In genomic region chr14:56004323-56004722, GRCh38 we compare ENCODE assay signal across 13 cellular contexts.
A peak's percentile ranks its signal among the peaks of the same experiment; 100 is the strongest.
DNase-seq lines count a peak whose midpoint lies in the region; ATAC-seq and TF ChIP-seq lines count a peak whose summit lies in the region.
"Had no signal": no experiment of that assay in that cellular context is flagged by ENCODE, and none has a peak within 500 bp of the region (broad histone marks: within the 10 kb centered on the region; RNA-seq: fewer than 3 reads in every experiment).

No MANE protein-coding gene starts in this region.

- H3K4me3 Mint-ChIP-seq in natural killer cell (peak overlapping the region; percentile 75), MCF 10A (ENCODE audit: unreplicated experiment) (no peak overlapping the region)

- no peak overlapping the region for H3K4me3 ChIP-seq in AG04450 (ENCODE audit: low read depth, low read length)
- H3K4me3 ChIP-seq in GM23248 = peak overlapping the region; percentile 69
- H3K4me3 ChIP-seq in brain microvascular endothelial cell (ENCODE audit: low read depth, low read length) = no peak overlapping the region
- H3K4me3 ChIP-seq: HAP-1 had no signal

- H3K27ac Mint-ChIP-seq in natural killer cell = peak overlapping the region; percentile 46 to 80
- H3K27ac Mint-ChIP-seq in MCF 10A (ENCODE audit: low read depth, unreplicated experiment) = no peak overlapping the region
- H3K27ac Mint-ChIP-seq: T-cell had no signal

- H2AFZ ChIP-seq in GM23248 = peak overlapping the region; percentile 69

- DNase-seq in AG04450 (ENCODE audit: low read depth, low spot score) = no peak
- peak; percentile 26 for DNase-seq in GM23248
- DNase-seq in brain microvascular endothelial cell = no peak
- DNase-seq in natural killer cell = no peak
- no peak for DNase-seq in MCF 10A (ENCODE audit: unreplicated experiment)
- no peak for DNase-seq in NCI-H345 treated with DMSO at 0.1 percent for 48 hours (lab: John Stamatoyannopoulos, UW; ENCODE audit: unreplicated experiment)
- DNase-seq in NCI-H1694 treated with DMSO at 0.1 percent for 48 hours (lab: John Stamatoyannopoulos, UW) = no peak
- DNase-seq: AML-193, NCI-H2171 treated with DMSO at 0.1 percent for 48 hours had no signal

- peaks cover 9% of the 10 kb centered on the region for H3K36me3 Mint-ChIP-seq in natural killer cell
- no peaks in the 10 kb centered on the region for H3K36me3 Mint-ChIP-seq in MCF 10A (ENCODE audit: insufficient read depth, unreplicated experiment)

- H3K79me2 ChIP-seq in GM23248 (ENCODE audit: insufficient read depth) = no peaks in the 10 kb centered on the region

- H3K27me3 Mint-ChIP-seq in natural killer cell (ENCODE audit: low read depth in 2 of 2) (peaks cover 10 to 13% of the 10 kb centered on the region in 2 donors), MCF 10A (ENCODE audit: insufficient read depth, unreplicated experiment) (no peaks in the 10 kb centered on the region)

- CTCF ChIA-PET in AG04450 (lab: Charles Lee) = interaction anchor here (1.0 kb wide), 1 partner anchor 558 kb away, joined by 3 read pairs; no protein-coding TSS in a partner anchor
- CTCF ChIA-PET in MCF 10A (lab: Yijun Ruan, JAX) = no interaction called here

- H3K36me3 ChIP-seq in GM23248 (ENCODE audit: low read depth) (no peaks in the 10 kb centered on the region), brain microvascular endothelial cell (replicated peaks) (no peaks in the 10 kb centered on the region)
- H3K36me3 ChIP-seq: HAP-1, lower lobe of right lung had no signal

- H3K9me3 Mint-ChIP-seq in natural killer cell (peaks cover 3 to 4% of the 10 kb centered on the region in 2 donors), MCF 10A (ENCODE audit: unreplicated experiment) (no peaks in the 10 kb centered on the region)

- no peak for ATAC-seq in natural killer cell
- ATAC-seq in HG02571 (IDR thresholded peaks at IDR 0.05; ENCODE audit: unreplicated experiment) = no peak

- H3K27me3 ChIP-seq in AG04450 (ENCODE audit: control insufficient read depth, insufficient read depth, low read length) = no peaks in the 10 kb centered on the region
- H3K27me3 ChIP-seq in GM23248 (replicated peaks; ENCODE audit: insufficient read depth) = no peaks in the 10 kb centered on the region
- H3K27me3 ChIP-seq in brain microvascular endothelial cell (replicated peaks) = no peaks in the 10 kb centered on the region

- intact Hi-C loops in natural killer cell (cut with micrococcal nuclease) = no loop called here
- intact Hi-C loops in MCF 10A (cut with micrococcal nuclease) = no loop called here

- H4K20me1 ChIP-seq in GM23248 (ENCODE audit: insufficient read depth) = no peaks in the 10 kb centered on the region

- no TSS peak for BruUV-seq in MCF 10A (replicated peaks; lab: Mats Ljungman, UMichigan)

- WGBS in GM23248 (ENCODE audit: low coverage in 1 of 2, low lambda C conversion rate in 2 of 2, missing lambda C conversion rate in 2 of 2), 2 experiments = 33 to 44% methylated on average over 3 of the region's 3 CpGs

- peaks cover 28% of the 10 kb centered on the region for H3K4me1 ChIP-seq in GM23248 (ENCODE audit: insufficient read depth)

- H3K9ac ChIP-seq in GM23248 = peak overlapping the region; percentile 94

- H3K9me2 ChIP-seq in GM23248 (ENCODE audit: insufficient read depth) = no peaks in the 10 kb centered on the region

- H3K9me3 ChIP-seq in AG04450 (ENCODE audit: control insufficient read depth, insufficient read depth, low read length) = peaks cover 2% of the 10 kb centered on the region; the same call in 1 of the 2 replicates
- no peaks in the 10 kb centered on the region for H3K9me3 ChIP-seq in GM23248 (ENCODE audit: low read depth)
- H3K9me3 ChIP-seq: HAP-1, lower lobe of right lung had no signal

- H3K4me2 ChIP-seq in GM23248 (ENCODE audit: unreplicated experiment) = peak overlapping the region; percentile 91

- no peak for TF ChIP-seq CTCF in AG04450 (IDR thresholded peaks at IDR 0.05; ENCODE audit: low read depth, low read length)
- TF ChIP-seq CTCF in brain microvascular endothelial cell (IDR thresholded peaks at IDR 0.05; ENCODE audit: low read depth, low read length, missing control alignments) = no peak
- TF ChIP-seq CTCF in natural killer cell (IDR thresholded peaks at IDR 0.05) = no peak
- TF ChIP-seq CTCF in MCF 10A (IDR thresholded peaks at IDR 0.05; ENCODE audit: unreplicated experiment) = no peak

- POLR2A ChIA-PET in AG04450 (lab: Yijun Ruan, JAX) (interaction anchor here (0.7 to 0.8 kb wide), 2 partner anchors 96 to 197 kb away, joined by 3 read pairs; no protein-coding TSS in a partner anchor), MCF 10A (lab: Yijun Ruan, JAX) (no interaction called here)

- in situ Hi-C loops in GM23248 (cut with MboI) = loop anchor here (5.0 kb wide), 1 partner anchor 333 kb away; no protein-coding TSS in a partner anchor
- in situ Hi-C loops in brain microvascular endothelial cell (cut with HindIII; ENCODE audit: low pct_ligation_motif_present, low sequenced_read_pairs) = no loop called here

- H3F3A ChIP-seq in GM23248 (ENCODE audit: insufficient read depth) = peaks cover 29% of the 10 kb centered on the region

- H3K27ac ChIP-seq in AG04450 (ENCODE audit: low read depth, low read length) (peak overlapping the region; percentile 71), GM23248 (peak overlapping the region; percentile 97), brain microvascular endothelial cell (peak overlapping the region; percentile 88)

- H3K4me1 Mint-ChIP-seq in natural killer cell (peaks cover 35 to 39% of the 10 kb centered on the region in 2 donors), MCF 10A (ENCODE audit: insufficient read depth, unreplicated experiment) (no peaks in the 10 kb centered on the region)
